ENCODE assay signal across 12 cellular contexts in the genomic region with DNA sequence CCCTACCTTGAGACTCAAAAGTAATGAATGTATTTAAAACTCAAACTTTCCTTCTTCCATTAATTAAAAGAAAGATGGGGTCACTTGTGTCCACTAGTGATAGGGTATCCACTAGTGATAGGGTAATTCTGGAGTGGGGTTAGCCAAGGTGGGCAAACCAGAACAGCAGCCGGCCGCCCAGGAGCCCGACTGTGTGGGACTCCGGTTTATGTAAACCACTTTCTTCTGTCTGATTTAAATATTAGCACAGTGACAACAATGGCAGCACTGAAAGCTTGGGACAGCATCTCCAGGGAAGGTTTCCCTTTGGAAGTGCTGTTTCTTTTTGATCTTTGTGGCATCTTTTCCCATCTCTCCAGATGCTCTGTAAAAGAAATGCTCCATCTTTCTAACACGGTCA. TPM values are rescaled to one million over a fixed set of nuclear protein-coding genes. Genes with fewer than 3 reads are reported as not detected.
A peak's percentile ranks its signal among the peaks of the same experiment; 100 is the strongest.
DNase-seq lines count a peak whose midpoint lies in the region; ATAC-seq, FAIRE-seq and TF ChIP-seq lines count a peak whose summit lies in the region.
"Had no signal": no experiment of that assay in that cellular context is flagged by ENCODE, and none has a peak within 500 bp of the region (broad histone marks: within the 10 kb centered on the region; RNA-seq: fewer than 3 reads in every experiment).

No MANE protein-coding gene starts in this region.

- no peaks in the 10 kb centered on the region for H3F3A ChIP-seq in SK-N-SH (replicated peaks; ENCODE audit: insufficient read depth)

- TF ChIP-seq CTCF in SK-N-SH (IDR thresholded peaks at IDR 0.05) (no peak), keratinocyte (optimal IDR thresholded peaks at IDR 0.05 in 1 of 3, IDR thresholded peaks at IDR 0.05 in 1 of 3, conservative IDR thresholded peaks at IDR 0.05 in 1 of 3; ENCODE audit: extremely low read depth in 1 of 3, insufficient read depth in 2 of 3, low read length in 3 of 3) (no peak)

- H3K4me2 ChIP-seq in SK-N-SH = no peak overlapping the region
- peak overlapping the region; percentile 76 for H3K4me2 ChIP-seq in keratinocyte (ENCODE audit: control insufficient read depth, extremely low read depth, insufficient read depth, low read depth, low read length)

- peaks cover 11% of the 10 kb centered on the region for H3K4me1 Mint-ChIP-seq in activated T-helper 17 cell treated with anti-CD3 and anti-CD28 coated beads, Interleukin-2, amount 50 U/mL, for 72 hours
- peaks cover 42 to 74% of the 10 kb centered on the region in 2 donors for H3K4me1 Mint-ChIP-seq in stimulated activated naive B cell treated with anti-CD40 and anti-IgM and Interleukin-4, amounts not matched to agents 10 μg/mL and 1 μg/mL and 100 μg/mL, for 72 hours

- no peak overlapping the region for H3K27ac Mint-ChIP-seq in activated T-helper 17 cell treated with anti-CD3 and anti-CD28 coated beads, Interleukin-2, amount 50 U/mL, for 72 hours
- peak overlapping the region; percentile 56 for H3K27ac Mint-ChIP-seq in stimulated activated naive B cell treated with anti-CD40 and anti-IgM and Interleukin-4, amounts not matched to agents 10 μg/mL and 1 μg/mL and 100 μg/mL, for 72 hours

- H3K27me3 Mint-ChIP-seq in activated T-helper 17 cell treated with anti-CD3 and anti-CD28 coated beads, Interleukin-2, amount 50 U/mL, for 72 hours = peaks cover 32% of the 10 kb centered on the region
- H3K27me3 Mint-ChIP-seq in stimulated activated naive B cell treated with anti-CD40 and anti-IgM and Interleukin-4, amounts not matched to agents 10 μg/mL and 1 μg/mL and 100 μg/mL, for 72 hours = no peaks in the 10 kb centered on the region

- H3K9ac ChIP-seq in SK-N-SH (no peak overlapping the region), keratinocyte (ENCODE audit: control insufficient read depth, extremely low read depth, insufficient read depth, low read length) (no peak overlapping the region)

- H3K27me3 ChIP-seq in SK-N-SH (ENCODE audit: insufficient read depth) (peaks cover 17% of the 10 kb centered on the region; the same call in 1 of the 2 replicates), keratinocyte (ENCODE audit: control insufficient read depth, extremely low read depth, insufficient read depth, low read length) (no peaks in the 10 kb centered on the region)
- H3K27me3 ChIP-seq: brain microvascular endothelial cell had no signal

- no peaks in the 10 kb centered on the region for H3K9me3 Mint-ChIP-seq in activated T-helper 17 cell treated with anti-CD3 and anti-CD28 coated beads, Interleukin-2, amount 50 U/mL, for 72 hours
- H3K9me3 Mint-ChIP-seq in stimulated activated naive B cell treated with anti-CD40 and anti-IgM and Interleukin-4, amounts not matched to agents 10 μg/mL and 1 μg/mL and 100 μg/mL, for 72 hours = no peaks in the 10 kb centered on the region

- no peaks in the 10 kb centered on the region for H3K36me3 ChIP-seq in SK-N-SH (replicated peaks in 1 of 2; ENCODE audit: control insufficient read depth in 1 of 2, insufficient read depth in 2 of 2, low read length in 1 of 2)
- H3K36me3 ChIP-seq in keratinocyte (ENCODE audit: control insufficient read depth in 2 of 2, extremely low read depth in 1 of 2, insufficient read depth in 2 of 2, low read length in 2 of 2) = no peaks in the 10 kb centered on the region
- H3K36me3 ChIP-seq: brain microvascular endothelial cell had no signal

- CTCF ChIA-PET in SK-N-SH (lab: Yijun Ruan, JAX) = interaction anchor here (1.3 to 2.6 kb wide), 2 partner anchors 25 to 32 kb away, joined by 3 to 8 read pairs; no protein-coding TSS in a partner anchor

- no peaks in the 10 kb centered on the region for H3K36me3 Mint-ChIP-seq in activated T-helper 17 cell treated with anti-CD3 and anti-CD28 coated beads, Interleukin-2, amount 50 U/mL, for 72 hours (ENCODE audit: low read depth)
- H3K36me3 Mint-ChIP-seq in stimulated activated naive B cell treated with anti-CD40 and anti-IgM and Interleukin-4, amounts not matched to agents 10 μg/mL and 1 μg/mL and 100 μg/mL, for 72 hours = peaks cover 0 to 1% of the 10 kb centered on the region in 2 donors

- H3K9me1 ChIP-seq in keratinocyte (ENCODE audit: control insufficient read depth, extremely low read depth, insufficient read depth, low read length) = no peaks in the 10 kb centered on the region

- H2AFZ ChIP-seq in SK-N-SH (ENCODE audit: low read depth) = no peak overlapping the region
- H2AFZ ChIP-seq in keratinocyte (ENCODE audit: control insufficient read depth, low read length) = no peak overlapping the region

- TF ChIP-seq EP300 in SK-N-SH (IDR thresholded peaks at IDR 0.05; ENCODE audit: borderline replicate concordance in 1 of 2, low read depth in 1 of 2, low read length in 1 of 2) = no peak

- no peak overlapping the region for H3K27ac ChIP-seq in SK-N-SH (ENCODE audit: low read depth in 2 of 2, low read length in 1 of 2)
- no peak overlapping the region for H3K27ac ChIP-seq in keratinocyte (ENCODE audit: control insufficient read depth, insufficient read depth, low read length)
- H3K27ac ChIP-seq: brain microvascular endothelial cell had no signal

- peaks cover 0 to 14% of the 10 kb centered on the region in 2 experiments; a peak in 2 of 4 replicates for H3K4me1 ChIP-seq in SK-N-SH (ENCODE audit: control insufficient read depth in 1 of 2, insufficient read depth in 2 of 2, low read depth in 1 of 2, low read length in 1 of 2)
- peaks cover 31% of the 10 kb centered on the region for H3K4me1 ChIP-seq in keratinocyte (ENCODE audit: control insufficient read depth, extremely low read depth, insufficient read depth, low read length)

- DNase-seq in SK-N-SH (peak; percentile 22), keratinocyte (ENCODE audit: low read depth, low spot score) (no peak), NCI-H1694 treated with DMSO at 0.1 percent for 48 hours (lab: John Stamatoyannopoulos, UW) (no peak)
- no peak for DNase-seq in stimulated activated naive B cell treated with anti-CD40 and anti-IgM and Interleukin-4, amounts not matched to agents 10 μg/mL and 1 μg/mL and 100 μg/mL, for 72 hours
- DNase-seq in activated CD4-positive, CD25-positive, alpha-beta regulatory T cell treated with anti-CD3 and anti-CD28 coated beads, Interleukin-2, amount 50 U/mL, for 72 hours = no peak
- DNase-seq: brain microvascular endothelial cell, NCI-H524 treated with DMSO at 0.1 percent for 48 hours had no signal

- 94% methylated on average over 5 of the region's 5 CpGs for WGBS in SK-N-SH (ENCODE audit: low lambda C conversion rate)

- no peaks in the 10 kb centered on the region for H4K20me1 ChIP-seq in SK-N-SH (ENCODE audit: insufficient read depth)
- no peaks in the 10 kb centered on the region for H4K20me1 ChIP-seq in keratinocyte (ENCODE audit: control insufficient read depth, extremely low read depth, insufficient read depth, low read length)

- peak overlapping the region in 1 of 2 experiments; percentile 52; a peak in 1 of 4 replicates for H3K4me3 ChIP-seq in SK-N-SH (ENCODE audit: low read depth in 2 of 2, low read length in 1 of 2)
- H3K4me3 ChIP-seq in keratinocyte (ENCODE audit: control insufficient read depth in 2 of 3, extremely low read depth in 1 of 3, insufficient read depth in 2 of 3, low read depth in 1 of 3, low read length in 3 of 3) = peak overlapping the region in 2 of 3 experiments; percentile 47 to 52

- H3K9me3 ChIP-seq in SK-N-SH = no peaks in the 10 kb centered on the region
- H3K9me3 ChIP-seq in keratinocyte (ENCODE audit: control insufficient read depth, low read depth, low read length) = no peaks in the 10 kb centered on the region

- POLR2A ChIA-PET in SK-N-SH (lab: Yijun Ruan, JAX) = no interaction called here

- no peaks in the 10 kb centered on the region for H3K9me2 ChIP-seq in SK-N-SH

- TF ChIP-seq RAD21 in SK-N-SH (IDR thresholded peaks at IDR 0.05; ENCODE audit: low read length) = no peak

- H3K79me2 ChIP-seq in SK-N-SH (ENCODE audit: insufficient read depth) (no peaks in the 10 kb centered on the region), keratinocyte (ENCODE audit: control insufficient read depth, insufficient read depth, low read length) (no peaks in the 10 kb centered on the region)

- no peak for FAIRE-seq in keratinocyte (lab: Jason Lieb, UNC)
- FAIRE-seq: A204.1, HTR-8/SVneo had no signal

- H3K4me3 Mint-ChIP-seq in activated T-helper 17 cell treated with anti-CD3 and anti-CD28 coated beads, Interleukin-2, amount 50 U/mL, for 72 hours = peak overlapping the region; percentile 34
- H3K4me3 Mint-ChIP-seq in stimulated activated naive B cell treated with anti-CD40 and anti-IgM and Interleukin-4, amounts not matched to agents 10 μg/mL and 1 μg/mL and 100 μg/mL, for 72 hours = peak overlapping the region; percentile 67 to 71

- dilution Hi-C loops in keratinocyte (cut with MboI; ENCODE audit: extremely low pct_ligation_motif_present, low sequenced_read_pairs) = no loop called here

- ATAC-seq in SK-N-SH treated with all-trans-retinoic acid at 6 μM for 48 hours = no peak
- no peak for ATAC-seq in activated T-helper 17 cell treated with anti-CD3 and anti-CD28 coated beads, Interleukin-2, amount 50 U/mL, for 72 hours (replicated peaks)
- ATAC-seq in stimulated activated naive B cell treated with anti-CD40 and anti-IgM and Interleukin-4, amounts not matched to agents 10 μg/mL and 1 μg/mL and 100 μg/mL, for 72 hours (replicated peaks) = no peak
- no peak for ATAC-seq in GM18502 (IDR thresholded peaks at IDR 0.05; ENCODE audit: poor library complexity, unreplicated experiment)

TF ChIP-seq in SK-N-SH treated with all-trans-retinoic acid at 6 μM for 48 hours, 23 proteins besides CTCF, POLR2A, EP300 and RAD21 (continues in another document):
- no peak for TF ChIP-seq ARNTL (CRISPR knock-in tag; IDR thresholded peaks at IDR 0.05; ENCODE audit: borderline replicate concordance, low read depth)
- no peak for TF ChIP-seq GLIS3 (CRISPR knock-in tag; IDR thresholded peaks at IDR 0.05)

RNA-seq across cellular contexts. Expression of a gene that starts 0.7 kb away (rescaled TPM):
- polyA plus RNA-seq in SK-N-SH (2012; rRNA removed) (0.07 TPM in 1 of 2 replicates, not detected in the other), keratinocyte (1.1 to 1.8 TPM (median 1.3 TPM) in 3 replicates)
- polyA plus RNA-seq in SK-N-SH (2012; cell fraction: cytosol; rRNA removed) = 0.05 and 0.13 TPM in 2 replicates
- not detected in 2 replicates for polyA plus RNA-seq in SK-N-SH (2012; cell fraction: nucleus; rRNA removed)
- total RNA-seq in activated T-helper 17 cell treated with anti-CD3 and anti-CD28 coated beads, Interleukin-2, amount 50 U/mL, for 72 hours = not detected
- 3.9 TPM for polyA plus RNA-seq in keratinocyte (2011; ENCODE audit: low read depth)
- 0.86 and 1.5 TPM in 2 replicates for polyA plus RNA-seq in keratinocyte (2011; cell fraction: cytosol; rRNA removed)
- polyA plus RNA-seq in keratinocyte (2011; cell fraction: nucleus; rRNA removed) = 0.96 and 1.4 TPM in 2 replicates
- polyA plus RNA-seq in keratinocyte (2012; ENCODE audit: low replicate concordance) = 0.92 and 4.7 TPM in 2 replicates
- polyA minus RNA-seq in keratinocyte = 0.16 to 0.33 TPM (median 0.30 TPM) in 3 replicates
- polyA minus RNA-seq in keratinocyte (2011; cell fraction: cytosol; rRNA and poly(A)+ RNA removed) = not detected
- 0.63 TPM in 1 of 2 replicates, not detected in the other for polyA minus RNA-seq in keratinocyte (2011; cell fraction: nucleus; rRNA and poly(A)+ RNA removed)
